In genomic region chr20:33757458-33757857, GRCh38 we compare ENCODE assay signal across 36 cellular contexts.
"Had no signal": no experiment of that assay in that cellular context is flagged by ENCODE, and none has a peak within 500 bp of the region (broad histone marks: within the 10 kb centered on the region; RNA-seq: fewer than 3 reads in every experiment).

No MANE protein-coding gene starts in this region.

- H3K9me3 ChIP-seq: adrenal gland, body of pancreas had no signal

- H3K4me3 Mint-ChIP-seq: activated B cell treated with CpG ODN at 0.5 μM for 24 hours; activated CD4-positive, alpha-beta memory T cell treated with anti-CD3 and anti-CD28 coated beads for 36 hours; activated CD4-positive, alpha-beta T cell treated with anti-CD3 and anti-CD28 coated beads, Interleukin-2, amount 10 ng/mL, durations not matched to agents 24 days and 14 days; activated CD8-positive, alpha-beta T cell treated with anti-CD3 and anti-CD28 coated beads for 36 hours; activated naive CD4-positive, alpha-beta T cell treated with anti-CD3 and anti-CD28 coated beads for 36 hours; activated T-cell treated with anti-CD3 and anti-CD28 coated beads, Interleukin-2, amount 50 U/mL, for 4 hours; activated T-cell treated with anti-CD3 and anti-CD28 coated beads, Interleukin-2, amount 50 U/mL, for 72 hours; activated T-helper 1 cell treated with anti-CD3 and anti-CD28 coated beads, Interleukin-12 subunit alpha, Interleukin-12 subunit beta, Interleukin-2, Interleukin-4 antibody, amounts not matched to agents 30 ng/mL and 10 ng/mL and 1 ng/mL, durations not matched to agents 14 hours and 24 hours and 36 hours; activated T-helper 17 cell treated with anti-CD3 and anti-CD28 coated beads, Interleukin-2, amount 50 U/mL, for 72 hours; T-helper 1 cell treated with Interleukin-12 subunit alpha and Interleukin-12 subunit beta and Interleukin-4 antibody, amounts not matched to agents 30 μg/mL and 1 μg/mL, for 36 hours; T-helper 2 cell treated with Interferon-gamma antibody and Interleukin-4, amounts not matched to agents 5 μg/mL and 100 μg/mL, for 36 hours had no signal

- H3K27me3 Mint-ChIP-seq: activated B cell treated with CpG ODN at 0.5 μM for 24 hours; activated CD4-positive, alpha-beta memory T cell treated with anti-CD3 and anti-CD28 coated beads for 36 hours; activated CD4-positive, alpha-beta T cell treated with anti-CD3 and anti-CD28 coated beads, Interleukin-2, amount 10 ng/mL, durations not matched to agents 24 days and 14 days; activated CD8-positive, alpha-beta T cell treated with anti-CD3 and anti-CD28 coated beads for 36 hours; activated T-helper 17 cell treated with anti-CD3 and anti-CD28 coated beads, Interleukin-2, amount 50 U/mL, for 72 hours had no signal

- DNase-seq: activated B cell treated with CpG ODN at 0.5 μM for 24 hours; activated CD4-positive, alpha-beta memory T cell treated with anti-CD3 and anti-CD28 coated beads for 36 hours; activated CD4-positive, alpha-beta T cell treated with anti-CD3 and anti-CD28 coated beads for 4 hours; activated CD4-positive, alpha-beta T cell treated with anti-CD3 and anti-CD28 coated beads, Interleukin-2, amount 10 ng/mL, durations not matched to agents 24 days and 14 days; activated CD4-positive, alpha-beta T cell treated with anti-CD3 and anti-CD28 coated beads, Interleukin-2, amount 50 U/mL, for 1 hour; activated CD4-positive, alpha-beta T cell treated with anti-CD3 and anti-CD28 coated beads, Interleukin-2, amount 50 U/mL, for 4 hours; activated CD4-positive, CD25-positive, alpha-beta regulatory T cell treated with anti-CD3 and anti-CD28 coated beads, Interleukin-2, amount 50 U/mL, for 72 hours; activated CD8-positive, alpha-beta memory T cell treated with anti-CD3 and anti-CD28 coated beads, Interleukin-2, amount 50 U/mL, for 4 hours; activated CD8-positive, alpha-beta T cell treated with anti-CD3 and anti-CD28 coated beads for 36 hours; activated effector memory CD4-positive, alpha-beta T cell treated with anti-CD3 and anti-CD28 coated beads, Interleukin-2, amount 50 U/mL, for 16 hours; activated gamma-delta T cell treated with Interleukin-2 at 50 U/mL for 16 hours; activated naive CD4-positive, alpha-beta T cell; activated naive CD4-positive, alpha-beta T cell treated with anti-CD3 and anti-CD28 coated beads for 36 hours; activated naive CD4-positive, alpha-beta T cell treated with anti-CD3 and anti-CD28 coated beads, Interleukin-2, amount 50 U/mL, for 16 hours; activated T-cell treated with anti-CD3 and anti-CD28 coated beads for 4 hours; activated T-cell treated with anti-CD3 and anti-CD28 coated beads, Interleukin-2, amount 50 U/mL, for 1 hour; activated T-cell treated with anti-CD3 and anti-CD28 coated beads, Interleukin-2, amount 50 U/mL, for 4 hours; activated T-cell treated with anti-CD3 and anti-CD28 coated beads, Interleukin-2, amount 50 U/mL, for 72 hours; adrenal gland; amniotic stem cell; aorta; body of pancreas; brain microvascular endothelial cell; central memory CD4-positive, alpha-beta T cell; T-helper 1 cell; T-helper 2 cell; T-helper 9 cell had no signal

- H3K27ac Mint-ChIP-seq: activated B cell treated with CpG ODN at 0.5 μM for 24 hours; activated CD4-positive, alpha-beta memory T cell treated with anti-CD3 and anti-CD28 coated beads for 36 hours; activated CD4-positive, alpha-beta T cell treated with anti-CD3 and anti-CD28 coated beads, Interleukin-2, amount 10 ng/mL, durations not matched to agents 24 days and 14 days; activated CD8-positive, alpha-beta T cell treated with anti-CD3 and anti-CD28 coated beads for 36 hours; activated naive CD4-positive, alpha-beta T cell treated with anti-CD3 and anti-CD28 coated beads for 36 hours; activated naive CD4-positive, alpha-beta T cell treated with anti-CD3 and anti-CD28 coated beads, Interleukin-2, amount 50 U/mL, for 72 hours; activated T-cell treated with anti-CD3 and anti-CD28 coated beads, Interleukin-2, amount 50 U/mL, for 72 hours; activated T-helper 1 cell treated with anti-CD3 and anti-CD28 coated beads, Interleukin-12 subunit alpha, Interleukin-12 subunit beta, Interleukin-2, Interleukin-4 antibody, amounts not matched to agents 30 ng/mL and 10 ng/mL and 1 ng/mL, durations not matched to agents 14 hours and 24 hours and 36 hours; activated T-helper 17 cell treated with anti-CD3 and anti-CD28 coated beads, Interleukin-2, amount 50 U/mL, for 72 hours; T-helper 2 cell treated with Interferon-gamma antibody and Interleukin-4, amounts not matched to agents 5 μg/mL and 100 μg/mL, for 36 hours had no signal

- H3K4me1 ChIP-seq: adrenal gland, body of pancreas, breast epithelium had no signal

- H3K4me3 ChIP-seq: adrenal gland, body of pancreas, breast epithelium had no signal

- H3K36me3 ChIP-seq: adrenal gland, breast epithelium had no signal

- H3K27ac ChIP-seq: adrenal gland, body of pancreas, brain microvascular endothelial cell, breast epithelium, VCaP had no signal

- ATAC-seq: activated CD8-positive, alpha-beta T cell treated with anti-CD3 and anti-CD28 coated beads for 36 hours; activated naive CD4-positive, alpha-beta T cell treated with anti-CD3 and anti-CD28 coated beads, Interleukin-2, amount 50 U/mL, for 72 hours; activated T-cell treated with anti-CD3 and anti-CD28 coated beads, Interleukin-2, amount 50 U/mL, for 4 hours; activated T-cell treated with anti-CD3 and anti-CD28 coated beads, Interleukin-2, amount 50 U/mL, for 72 hours; activated T-helper 17 cell treated with anti-CD3 and anti-CD28 coated beads, Interleukin-2, amount 50 U/mL, for 72 hours; body of pancreas had no signal

- H3K4me1 Mint-ChIP-seq: activated T-helper 17 cell treated with anti-CD3 and anti-CD28 coated beads, Interleukin-2, amount 50 U/mL, for 72 hours had no signal

- FAIRE-seq: astrocyte, TTC549 had no signal
